ENCODE assay signal across 8 cellular contexts in the genomic region with DNA sequence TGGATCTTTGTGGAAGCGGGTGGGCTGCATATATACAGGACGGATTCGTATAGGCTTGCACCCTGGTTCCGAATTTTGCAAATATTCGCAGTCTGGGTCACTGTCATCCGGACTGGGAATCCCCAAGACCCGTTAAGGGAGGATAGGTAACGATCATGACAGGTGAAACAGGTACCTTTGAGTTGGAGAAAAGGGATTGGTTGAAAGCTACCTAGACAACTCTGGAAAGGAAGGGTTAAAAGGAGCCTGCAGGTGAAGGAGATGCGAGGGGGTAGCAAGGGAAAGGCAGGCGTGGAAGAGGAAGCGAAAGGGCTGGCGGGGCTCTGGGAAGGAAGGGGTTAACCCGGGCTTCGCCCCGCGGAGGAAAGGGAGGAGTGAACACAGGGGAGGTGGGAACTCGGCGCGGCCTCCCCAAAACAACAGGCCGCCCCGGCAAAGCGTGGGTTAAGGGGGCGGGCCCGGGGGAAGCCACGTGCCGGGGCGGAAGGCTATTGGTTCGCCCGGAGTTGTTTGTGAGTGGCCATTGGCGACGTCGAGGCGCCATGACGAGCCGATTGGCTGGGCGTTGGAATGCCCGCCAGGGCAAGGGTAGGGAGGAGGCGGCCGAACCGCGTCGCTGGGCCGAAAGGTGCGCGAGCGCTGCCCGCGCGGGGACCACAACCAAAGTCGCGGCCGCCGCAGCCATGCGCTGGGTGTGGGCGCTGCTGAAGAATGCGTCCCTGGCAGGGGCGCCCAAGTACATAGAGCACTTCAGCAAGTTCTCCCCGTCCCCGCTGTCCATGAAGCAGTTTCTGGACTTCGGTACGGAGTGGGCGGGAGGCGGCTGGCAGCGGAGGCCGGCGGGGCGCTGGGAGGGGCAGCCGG. TPM values are rescaled to one million over a fixed set of nuclear protein-coding genes. Genes with fewer than 3 reads are reported as not detected.
A peak's percentile ranks its signal among the peaks of the same experiment; 100 is the strongest.
DNase-seq lines count a peak whose midpoint lies in the region; ATAC-seq and TF ChIP-seq lines count a peak whose summit lies in the region.

A gene (plus strand): TSS at position 599 of the 864 bp plus-strand sequence. CDS start 85 bp downstream, at position 684.

- peak within 1 kb of the TSS; percentile 94 to 98 for H3K4me3 Mint-ChIP-seq in activated T-cell treated with anti-CD3 and anti-CD28 coated beads, Interleukin-2, amount 50 U/mL, for 72 hours

- peak within 1 kb of the TSS; percentile 89 for H3K27ac Mint-ChIP-seq in activated T-cell treated with anti-CD3 and anti-CD28 coated beads, Interleukin-2, amount 50 U/mL, for 72 hours

- peak within 1 kb of the TSS; percentile 72 for H3K9ac ChIP-seq in KMS-11

- H3K4me1 ChIP-seq in KMS-11 (ENCODE audit: low read depth, poor library complexity, severe bottlenecking) (peaks cover 19% of the 10 kb centered on the region), Peyer's patch (peaks cover 0 to 39% (median 5%) of the 10 kb centered on the region in 4 donors), muscle layer of duodenum (ENCODE audit: control insufficient read depth in 1 of 2, insufficient read depth in 2 of 2, low read length in 2 of 2) (peaks cover 3 to 20% of the 10 kb centered on the region in 2 donors)

- peaks cover 4% of the 10 kb centered on the region; the same call in 1 of the 2 replicates for H3K79me2 ChIP-seq in KMS-11 (ENCODE audit: insufficient read depth, low read depth)

- no peaks in the 10 kb centered on the region for H3K9me3 Mint-ChIP-seq in activated T-cell treated with anti-CD3 and anti-CD28 coated beads, Interleukin-2, amount 50 U/mL, for 72 hours

- H3K36me3 Mint-ChIP-seq in activated T-cell treated with anti-CD3 and anti-CD28 coated beads, Interleukin-2, amount 50 U/mL, for 72 hours (ENCODE audit: insufficient read depth in 2 of 2): no peaks in the 10 kb centered on the region

- H3K27me3 Mint-ChIP-seq in activated T-cell treated with anti-CD3 and anti-CD28 coated beads, Interleukin-2, amount 50 U/mL, for 72 hours (ENCODE audit: low read depth): no peaks in the 10 kb centered on the region

- no peaks in the 10 kb centered on the region for H3K9me3 ChIP-seq in Peyer's patch
- H3K9me3 ChIP-seq in muscle layer of duodenum (ENCODE audit: control insufficient read depth in 1 of 2, low read length in 2 of 2): no peaks in the 10 kb centered on the region

- DNase-seq in DMS79 (lab: John Stamatoyannopoulos, UW) (peak; percentile 86), Peyer's patch (peak; percentile 95 to 98 (median 97))
- DNase-seq in activated T-cell treated with anti-CD3 and anti-CD28 coated beads, Interleukin-2, amount 50 U/mL, for 72 hours: peak; percentile 97
- DNase-seq in stimulated activated CD8-positive, alpha-beta memory T cell treated with anti-CD3 and anti-CD28 coated beads, Interleukin-7, amount 100 ng/mL, for 24 hours (ENCODE audit: low read depth): peak; percentile 86

- peak within 1 kb of the TSS; percentile 92 for H2AFZ ChIP-seq in KMS-11 (ENCODE audit: low read depth)

- ATAC-seq in GM21786 (IDR thresholded peaks at IDR 0.05; ENCODE audit: unreplicated experiment) (peak; percentile 86), esophagus mucosa (peak; percentile 94)
- peak; percentile 92 to 96 for ATAC-seq in activated T-cell treated with anti-CD3 and anti-CD28 coated beads, Interleukin-2, amount 50 U/mL, for 72 hours (replicated peaks in 1 of 2)

- H3K27me3 ChIP-seq in KMS-11 (ENCODE audit: insufficient read depth, low read depth): peaks cover 11% of the 10 kb centered on the region
- H3K27me3 ChIP-seq in Peyer's patch: no peaks in the 10 kb centered on the region
- H3K27me3 ChIP-seq in muscle layer of duodenum (ENCODE audit: low read depth, low read length): no peaks in the 10 kb centered on the region

- TF ChIP-seq CTCF in KMS-11 (conservative IDR thresholded peaks at IDR 0.05; ENCODE audit: low read depth, low read length) (no peak), Peyer's patch (IDR thresholded peaks at IDR 0.05) (peak in 2 of 6 experiments; percentile 23 to 27)

- H3K27ac ChIP-seq in KMS-11 (peak within 1 kb of the TSS; percentile 34; the same call in 1 of the 2 replicates), Peyer's patch (peak within 1 kb of the TSS; percentile 85 to 98 (median 89)), muscle layer of duodenum (ENCODE audit: low read length) (peak within 1 kb of the TSS; percentile 80)

- H3K4me3 ChIP-seq in KMS-11 (IDR thresholded peaks at IDR 0.05; ENCODE audit: insufficient read depth, low read depth, low read length) (peak within 1 kb of the TSS; percentile 30), Peyer's patch (peak within 1 kb of the TSS; percentile 76 to 98 (median 90)), muscle layer of duodenum (ENCODE audit: low read depth in 1 of 2, low read length in 2 of 2) (peak within 1 kb of the TSS; percentile 89 to 93)

- H3K4me1 Mint-ChIP-seq in activated T-cell treated with anti-CD3 and anti-CD28 coated beads, Interleukin-2, amount 50 U/mL, for 72 hours (ENCODE audit: low read depth): peaks cover 23% of the 10 kb centered on the region

- H3K36me3 ChIP-seq in KMS-11 (ENCODE audit: insufficient read depth): no peaks in the 10 kb centered on the region
- H3K36me3 ChIP-seq in Peyer's patch: peaks cover 0 to 30% (median 0%) of the 10 kb centered on the region in 3 donors
- H3K36me3 ChIP-seq in muscle layer of duodenum (ENCODE audit: control insufficient read depth in 1 of 2, insufficient read depth in 2 of 2, low read length in 2 of 2): peaks cover 16 to 20% of the 10 kb centered on the region in 2 donors

- H4K20me1 ChIP-seq in KMS-11 (ENCODE audit: insufficient read depth): no peaks in the 10 kb centered on the region

- peak; percentile 89 to 93 for TF ChIP-seq POLR2A in Peyer's patch (IDR thresholded peaks at IDR 0.05)

- H3K4me2 ChIP-seq in KMS-11: peak within 1 kb of the TSS; percentile 83

RNA-seq across cellular contexts. Expression of the gene that starts here (rescaled TPM):
- total RNA-seq in Peyer's patch: 100 to 1,000 TPM in 3 of 4 donors, 10 to 100 TPM in 1; 23.1 to 283 (median 164) TPM
- 10 to 100 TPM; 26.6 to 34.6 TPM for total RNA-seq in activated T-cell treated with anti-CD3 and anti-CD28 coated beads, Interleukin-2, amount 50 U/mL, for 72 hours
- total RNA-seq in esophagus mucosa: 13.6 TPM

Comparison
In these comparisons a context has a peak if more than half of its experiments do, and no peak if none do; other contexts are left out.
1. Peak in every context shown above with its lines: DNase-seq, ATAC-seq, H3K4me3 ChIP-seq and H3K27ac ChIP-seq.
2. H3K27ac ChIP-seq: peak in every context shown above with its lines; median percentile 89 in Peyer's patch; 80 in muscle layer of duodenum; 34 in KMS-11.
3. H3K4me3 ChIP-seq: peak in every context shown above with its lines; median percentile 91 in muscle layer of duodenum; 90 in Peyer's patch; 30 in KMS-11.